ENCODE assay signal across 24 cellular contexts in the genomic region with DNA sequence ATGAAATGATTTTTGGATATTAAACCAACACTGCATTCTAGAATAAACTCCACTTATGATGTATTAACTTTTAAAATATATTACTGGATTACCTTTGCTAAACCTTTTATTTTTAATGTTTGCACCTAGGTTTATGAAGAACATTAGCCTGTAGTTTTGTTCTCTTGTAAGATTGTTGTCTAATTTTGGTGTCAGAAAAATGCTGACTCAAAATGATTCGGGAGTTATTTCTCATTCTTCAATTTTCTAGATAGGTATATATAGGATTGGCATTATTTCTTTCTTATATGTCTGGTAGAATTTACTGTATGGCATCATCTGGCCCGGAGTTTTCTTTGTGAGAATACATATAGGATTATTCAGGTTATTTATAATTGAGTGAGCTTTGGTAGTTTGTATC.
"Had no signal": no experiment of that assay in that cellular context is flagged by ENCODE, and none has a peak within 500 bp of the region (broad histone marks: within the 10 kb centered on the region; RNA-seq: fewer than 3 reads in every experiment).

No MANE protein-coding gene starts in this region.

- H3K4me2 ChIP-seq: PC-9 had no signal

- H3K4me3 ChIP-seq: MG63, PC-9, Peyer's patch, SJCRH30 had no signal

- H3K27ac ChIP-seq: HL-60, PC-9, Peyer's patch, SJCRH30 had no signal

- H3K27me3 ChIP-seq: MG63, Peyer's patch, SJCRH30 had no signal

- FAIRE-seq: HTR-8/SVneo had no signal

- H3K9me3 ChIP-seq: MG63 had no signal

- H3K4me1 ChIP-seq: Peyer's patch, SJCRH30 had no signal

- ATAC-seq: Right ventricle myocardium inferior, SK-N-SH treated with all-trans-retinoic acid at 6 μM for 48 hours had no signal

- H2AFZ ChIP-seq: PC-9 had no signal

- DNase-seq: Karpas-422, KG1, MG63, NCI-H1092, NCI-H1105 treated with DMSO at 0.1 percent for 48 hours, NCI-H1417 treated with DMSO at 0.1 percent for 48 hours, NCI-H146, NCI-H1694 treated with DMSO at 0.1 percent for 48 hours, NCI-H1930, NCI-H2081, NCI-H2107, NCI-H2227 treated with DMSO at 0.1 percent for 48 hours, NCI-H524, NCI-H526 treated with DMSO at 0.1 percent for 48 hours, NCI-H748 treated with DMSO at 0.1 percent for 48 hours, PC-9, Peyer's patch, SHP77 treated with DMSO at 0.1 percent for 48 hours, SJCRH30, T-helper 1 cell had no signal
